Comparison of ENCODE assay signal across 6 cellular contexts in genomic region chr9:127825319-127826051, GRCh38. TPM values are rescaled to one million over a fixed set of nuclear protein-coding genes. Genes with fewer than 3 reads are reported as not detected.
A peak's percentile ranks its signal among the peaks of the same experiment; 100 is the strongest.
DNase-seq lines count a peak whose midpoint lies in the region; ATAC-seq and TF ChIP-seq lines count a peak whose summit lies in the region.

No MANE protein-coding gene starts in this region.

- DNase-seq in GM13976 (ENCODE audit: low spot score) (no peak), astrocyte of the cerebellum (ENCODE audit: low read depth) (no peak), neural crest cell (ENCODE audit: low read depth, low spot score) (peak; percentile 89), NCI-H128 (lab: John Stamatoyannopoulos, UW; ENCODE audit: unreplicated experiment) (no peak)
- DNase-seq in activated CD4-positive, alpha-beta T cell treated with anti-CD3 and anti-CD28 coated beads for 48 hours, result no peak

- no peak for ATAC-seq in HG02870 (IDR thresholded peaks at IDR 0.05; ENCODE audit: unreplicated experiment)

- peaks cover 13% of the 10 kb centered on the region for H3K27me3 Mint-ChIP-seq in neural crest cell (ENCODE audit: low read depth)

- H3K36me3 Mint-ChIP-seq in neural crest cell (ENCODE audit: low read depth), result no peaks in the 10 kb centered on the region

- H3K4me3 Mint-ChIP-seq in neural crest cell, result no peak overlapping the region

- in situ Hi-C loops in GM13976 (cut with MboI; ENCODE audit: low sequenced_read_pairs, unreplicated experiment) (no loop called here), astrocyte of the cerebellum (cut with HindIII; ENCODE audit: low sequenced_read_pairs) (no loop called here)

- peaks cover 36% of the 10 kb centered on the region for H3K4me1 Mint-ChIP-seq in neural crest cell

- no peak overlapping the region for H3K4me3 ChIP-seq in astrocyte of the cerebellum (ENCODE audit: low read depth, low read length)

- no peaks in the 10 kb centered on the region for H3K9me3 Mint-ChIP-seq in neural crest cell

- H3K27ac Mint-ChIP-seq in neural crest cell (ENCODE audit: unreplicated experiment), result no peak overlapping the region

- TF ChIP-seq CTCF in GM13976 (IDR thresholded peaks at IDR 0.05; ENCODE audit: borderline replicate concordance, control extremely low read depth, extremely low read depth, insufficient read depth, missing control alignments) (peak; percentile 8), astrocyte of the cerebellum (IDR thresholded peaks at IDR 0.05; ENCODE audit: low read depth, low read length, missing control alignments) (peak; percentile 40), neural crest cell (conservative IDR thresholded peaks at IDR 0.05) (peak; percentile 67)

RNA-seq across cellular contexts. Expression of gene FPGS, which starts 22.8 kb away (rescaled TPM):
- total RNA-seq in neural crest cell, result 64.6 and 69.9 TPM in 2 replicates

RNA-seq across cellular contexts. Expression of gene ENG, which starts 29.0 kb away (rescaled TPM):
- 2.6 and 3.3 TPM in 2 replicates for total RNA-seq in neural crest cell

RNA-seq across cellular contexts. Expression of gene CDK9, which starts 39.7 kb away (rescaled TPM):
- 77.0 and 84.8 TPM in 2 replicates for total RNA-seq in neural crest cell

RNA-seq across cellular contexts. Expression of gene SH2D3C, which starts 47.0 kb away (rescaled TPM):
- total RNA-seq in neural crest cell, result 6.0 and 7.2 TPM in 2 replicates

RNA-seq across cellular contexts. Expression of gene AK1, which starts 52.0 kb away (rescaled TPM):
- 39.6 and 45.5 TPM in 2 replicates for total RNA-seq in neural crest cell

Comparison
In these comparisons a context has a peak if more than half of its experiments do, and no peak if none do; other contexts are left out.
1. CTCF ChIP-seq: peak in every context shown above with its lines; median percentile 67 in neural crest cell; 40 in astrocyte of the cerebellum; 8 in GM13976.